In the genomic region with DNA sequence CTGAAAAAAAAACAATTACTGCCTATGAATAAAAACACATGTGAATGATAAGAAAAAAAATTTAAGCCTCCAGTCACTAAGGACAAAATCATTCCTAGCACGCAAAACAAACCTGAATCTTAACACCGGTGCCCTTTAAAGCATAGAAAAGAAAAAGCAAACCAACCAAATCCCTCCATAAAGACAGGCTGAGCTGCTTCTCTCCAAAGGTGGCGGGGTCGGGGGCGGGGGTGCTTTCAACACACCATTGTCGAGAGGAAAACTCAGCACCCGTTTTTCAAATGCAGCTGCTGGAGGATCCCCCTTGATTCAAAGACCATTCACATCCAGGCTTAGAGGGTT, we compare ENCODE assay signal across 8 cellular contexts. TPM values are rescaled to one million over a fixed set of nuclear protein-coding genes. Genes with fewer than 3 reads are reported as not detected.
DNase-seq lines count a peak whose midpoint lies in the region; ATAC-seq and TF ChIP-seq lines count a peak whose summit lies in the region.

No MANE protein-coding gene starts in this region.

- H3K4me1 Mint-ChIP-seq in chondrocyte (ENCODE audit: low read depth) (peaks cover 14% of the 10 kb centered on the region), natural killer cell (peaks cover 35 to 38% of the 10 kb centered on the region in 2 donors)

- H3K4me1 ChIP-seq in BLaER1: peaks cover 14% of the 10 kb centered on the region
- H3K4me1 ChIP-seq in Loucy (ENCODE audit: insufficient read depth, low read length, poor library complexity, severe bottlenecking): peaks cover 3% of the 10 kb centered on the region

- H2AFZ ChIP-seq in Loucy (ENCODE audit: low read length): 0 out of 2 replicates have a peak overlapping the region, but pooled peaks have one; percentile 40

- H3F3A ChIP-seq in Loucy (ENCODE audit: low read depth): no peaks in the 10 kb centered on the region

- H4K20me1 ChIP-seq in BLaER1 (peaks cover 9% of the 10 kb centered on the region; the same call in 1 of the 2 replicates), Loucy (ENCODE audit: insufficient read depth, low read length, poor library complexity, severe bottlenecking) (no peaks in the 10 kb centered on the region)

- TF ChIP-seq CTCF in Loucy (conservative IDR thresholded peaks at IDR 0.05; ENCODE audit: low read length): no peak
- TF ChIP-seq CTCF in chondrocyte (IDR thresholded peaks at IDR 0.05): no peak
- no peak for TF ChIP-seq CTCF in natural killer cell (IDR thresholded peaks at IDR 0.05)

- peak overlapping the region; percentile 73 for H3K4me3 ChIP-seq in BLaER1
- peak overlapping the region; percentile 42 for H3K4me3 ChIP-seq in Loucy (ENCODE audit: low read length, poor library complexity, severe bottlenecking)

- peaks cover 11% of the 10 kb centered on the region for H3K36me3 Mint-ChIP-seq in chondrocyte (ENCODE audit: low read depth)
- peaks cover 20% of the 10 kb centered on the region for H3K36me3 Mint-ChIP-seq in natural killer cell

- H3K9me3 ChIP-seq in BLaER1: peaks cover 35% of the 10 kb centered on the region
- H3K9me3 ChIP-seq in Loucy (ENCODE audit: insufficient read depth, low read depth, low read length): no peaks in the 10 kb centered on the region

- H3K9me3 Mint-ChIP-seq in chondrocyte (ENCODE audit: low read depth) (peaks cover 13% of the 10 kb centered on the region), natural killer cell (peaks cover 0 to 2% of the 10 kb centered on the region in 2 donors)

- no peak overlapping the region for H3K27ac ChIP-seq in BLaER1

- H3K9ac ChIP-seq in BLaER1: no peak overlapping the region
- H3K9ac ChIP-seq in Loucy (ENCODE audit: low read depth, low read length, poor library complexity, severe bottlenecking): no peak overlapping the region

- DNase-seq in chondrocyte (ENCODE audit: low spot score): no peak
- DNase-seq in natural killer cell: no peak
- DNase-seq in NCI-H1417 (lab: John Stamatoyannopoulos, UW): no peak
- no peak for DNase-seq in activated CD8-positive, alpha-beta memory T cell treated with anti-CD3 and anti-CD28 coated beads for 24 hours
- no peak for DNase-seq in NCI-H1417 treated with DMSO at 0.1 percent for 48 hours (lab: John Stamatoyannopoulos, UW)

- H3K27me3 ChIP-seq in BLaER1: peaks cover 59% of the 10 kb centered on the region
- peaks cover 31% of the 10 kb centered on the region for H3K27me3 ChIP-seq in Loucy (ENCODE audit: insufficient read depth, low read length, poor library complexity, severe bottlenecking)

- no peak overlapping the region for H3K27ac Mint-ChIP-seq in chondrocyte (ENCODE audit: unreplicated experiment)
- H3K27ac Mint-ChIP-seq in natural killer cell: peak overlapping the region; percentile 83 to 94

- intact Hi-C loops in natural killer cell (cut with micrococcal nuclease): loop anchor here (2.0 to 10.0 kb wide), 3 partner anchors 24 to 428 kb away; no protein-coding TSS in a partner anchor

- ATAC-seq in natural killer cell (no peak), GM19397 (IDR thresholded peaks at IDR 0.05; ENCODE audit: unreplicated experiment) (no peak)

- H3K27me3 Mint-ChIP-seq in chondrocyte (ENCODE audit: low read depth): peaks cover 9% of the 10 kb centered on the region
- no peaks in the 10 kb centered on the region for H3K27me3 Mint-ChIP-seq in natural killer cell (ENCODE audit: low read depth in 2 of 2)

- H3K4me2 ChIP-seq in BLaER1 (peak overlapping the region; percentile 95), Loucy (ENCODE audit: low read depth, low read length, poor library complexity, severe bottlenecking) (peak overlapping the region; percentile 5)

- H3K9me2 ChIP-seq in Loucy (replicated peaks; ENCODE audit: low read depth, low read length): no peaks in the 10 kb centered on the region

- H3K79me2 ChIP-seq in Loucy (ENCODE audit: insufficient read depth, low read length): no peaks in the 10 kb centered on the region

- peak overlapping the region; percentile 70 for H3K4me3 Mint-ChIP-seq in chondrocyte (ENCODE audit: unreplicated experiment)
- H3K4me3 Mint-ChIP-seq in natural killer cell: peak overlapping the region; percentile 89

- H3K36me3 ChIP-seq in BLaER1 (peaks cover 3% of the 10 kb centered on the region; the same call in 1 of the 2 replicates), Loucy (ENCODE audit: insufficient read depth, low read length) (no peaks in the 10 kb centered on the region)

RNA-seq across cellular contexts. Expression of a gene that starts 1.4 kb away (rescaled TPM):
- total RNA-seq in chondrocyte: 0.24 TPM in 1 of 3 replicates, not detected in the others
- 10 to 100 TPM; 12.2 to 19.7 (median 12.5) TPM for total RNA-seq in natural killer cell

Comparison
In these comparisons a context has a peak if more than half of its experiments do, and no peak if none do; other contexts are left out.
1. RNA of a gene that starts 1.4 kb away (total RNA-seq): 12.2 to 19.7 TPM in natural killer cell; 0.24 TPM in chondrocyte; every median in the first group is over 10 times any median in the second.